In the genomic region with DNA sequence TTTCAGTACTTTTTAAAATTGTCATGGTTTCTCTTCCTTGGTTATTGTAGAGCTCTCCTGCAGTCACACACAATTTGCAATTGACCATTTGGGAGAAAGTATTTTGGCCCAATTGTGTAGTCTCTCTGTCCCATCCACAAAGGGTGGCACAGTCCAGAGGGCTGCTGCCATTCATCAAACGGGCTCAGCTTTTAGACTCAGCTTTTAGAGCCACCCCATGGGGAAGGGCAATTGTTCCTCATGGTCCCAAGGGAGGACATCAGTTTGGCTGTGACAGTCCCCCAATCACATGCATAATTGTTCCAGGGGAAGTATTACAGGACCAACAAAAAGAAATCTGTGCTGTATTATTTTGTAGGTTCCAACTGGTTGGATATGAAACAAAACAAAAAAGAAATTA, we compare ENCODE assay signal across 30 cellular contexts.
"Had no signal": no experiment of that assay in that cellular context is flagged by ENCODE, and none has a peak within 500 bp of the region (broad histone marks: within the 10 kb centered on the region; RNA-seq: fewer than 3 reads in every experiment).

No MANE protein-coding gene starts in this region.

- FAIRE-seq: islet of Langerhans, kidney, urothelium cell line had no signal

- H3K36me3 Mint-ChIP-seq: immature natural killer cell; naive thymus-derived CD8-positive, alpha-beta T cell; stimulated activated naive B cell treated with anti-CD40 and anti-IgM and Interleukin-4, amounts not matched to agents 10 μg/mL and 1 μg/mL and 100 μg/mL, for 72 hours had no signal

- H3K27ac Mint-ChIP-seq: immature natural killer cell; naive thymus-derived CD8-positive, alpha-beta T cell; nephron; stimulated activated naive B cell treated with anti-CD40 and anti-IgM and Interleukin-4, amounts not matched to agents 10 μg/mL and 1 μg/mL and 100 μg/mL, for 72 hours had no signal

- H3K4me3 ChIP-seq: left lung, lower lobe of right lung, pancreas, prostate gland, skin epidermis, stomach, testis, thyroid gland, transverse colon, upper lobe of right lung had no signal

- H3K9me3 Mint-ChIP-seq: nephron; neural crest cell; stimulated activated naive B cell treated with anti-CD40 and anti-IgM and Interleukin-4, amounts not matched to agents 10 μg/mL and 1 μg/mL and 100 μg/mL, for 72 hours had no signal

- H3K36me3 ChIP-seq: left lung, lower lobe of right lung, pancreas, prostate gland, stomach, thyroid gland, transverse colon, upper lobe of right lung had no signal

- H3K4me1 Mint-ChIP-seq: immature natural killer cell; naive thymus-derived CD8-positive, alpha-beta T cell; stimulated activated naive B cell treated with anti-CD40 and anti-IgM and Interleukin-4, amounts not matched to agents 10 μg/mL and 1 μg/mL and 100 μg/mL, for 72 hours had no signal

- H3K4me1 ChIP-seq: left lung, lower lobe of right lung, prostate gland, testis, thyroid gland, upper lobe of right lung had no signal

- H3K9me3 ChIP-seq: left lung, lower lobe of right lung, pancreas, prostate gland, stomach, testis, thyroid gland, transverse colon, upper lobe of right lung had no signal

- H3K27me3 ChIP-seq: left lung, pancreas, stomach, testis, thyroid gland, transverse colon, upper lobe of right lung had no signal

- DNase-seq: hypothalamus; immature natural killer cell; kidney; left colon; left lung; lower lobe of right lung; mammary epithelial cell; mesenchymal stem cell; naive thymus-derived CD8-positive, alpha-beta T cell; pancreas; posterior cingulate gyrus; retina; right cardiac atrium; stimulated activated CD4-positive, alpha-beta T cell treated with anti-CD3 and anti-CD28 coated beads, Interleukin-12 subunit alpha, Interleukin-12 subunit beta, amount 100 ng/mL, for 4 hours; stimulated activated CD4-positive, alpha-beta T cell treated with anti-CD3 and anti-CD28 coated beads, Interleukin-15, amount 100 ng/mL, for 24 hours; stimulated activated CD4-positive, alpha-beta T cell treated with anti-CD3 and anti-CD28 coated beads, Interleukin-2, amount 100 ng/mL, for 24 hours; stimulated activated CD4-positive, alpha-beta T cell treated with anti-CD3 and anti-CD28 coated beads, Interleukin-4, amount 100 ng/mL, for 1 hour; stimulated activated naive B cell treated with anti-CD40 and anti-IgM and Interleukin-4, amounts not matched to agents 10 μg/mL and 1 μg/mL and 100 μg/mL, for 72 hours; stimulated activated naive CD8-positive, alpha-beta T cell treated with anti-CD3 and anti-CD28 coated beads, Interleukin-15, Interleukin-2, amounts not matched to agents 100 U/mL and 50 U/mL, for 24 hours; stomach; testis; thyroid gland; transverse colon; upper lobe of right lung had no signal

- H3K4me3 Mint-ChIP-seq: immature natural killer cell; naive thymus-derived CD8-positive, alpha-beta T cell; nephron; neural crest cell; stimulated activated naive B cell treated with anti-CD40 and anti-IgM and Interleukin-4, amounts not matched to agents 10 μg/mL and 1 μg/mL and 100 μg/mL, for 72 hours had no signal

- H3K27ac ChIP-seq: left lung, lower lobe of right lung, pancreas, prostate gland, skin epidermis, stomach, testis, thyroid gland, transverse colon, upper lobe of right lung had no signal
